8 cellular contexts compared by ENCODE assay signal in genomic region chr7:151233804-151234203, GRCh38. TPM values are rescaled to one million over a fixed set of nuclear protein-coding genes. Genes with fewer than 3 reads are reported as not detected.
DNase-seq lines count a peak whose midpoint lies in the region; ATAC-seq and TF ChIP-seq lines count a peak whose summit lies in the region.

No MANE protein-coding gene starts in this region.

- no peaks in the 10 kb centered on the region for H3F3A ChIP-seq in OCI-LY1 (ENCODE audit: insufficient read depth, low read length)

- peak overlapping the region; percentile 93 for H3K4me3 ChIP-seq in Caco-2 (ENCODE audit: low read depth, low read length)
- peak overlapping the region; percentile 91 for H3K4me3 ChIP-seq in OCI-LY1 (ENCODE audit: low read depth, low read length, poor library complexity, severe bottlenecking)
- H3K4me3 ChIP-seq in endodermal cell (ENCODE audit: low read length): peak overlapping the region; percentile 95
- no peak overlapping the region for H3K4me3 ChIP-seq in uterus

- H3K9me3 ChIP-seq in Caco-2 (no peaks in the 10 kb centered on the region), OCI-LY1 (ENCODE audit: low read length) (no peaks in the 10 kb centered on the region), endodermal cell (ENCODE audit: control insufficient read depth, low read length) (no peaks in the 10 kb centered on the region), uterus (no peaks in the 10 kb centered on the region)

- H3K79me2 ChIP-seq in OCI-LY1 (ENCODE audit: insufficient read depth, low read length): peaks cover 11% of the 10 kb centered on the region; the same call in 1 of the 2 replicates

- peaks cover 16% of the 10 kb centered on the region for H3K36me3 Mint-ChIP-seq in Caco-2 (ENCODE audit: insufficient read depth, unreplicated experiment)
- H3K36me3 Mint-ChIP-seq in endodermal cell (ENCODE audit: low read depth): peaks cover 19% of the 10 kb centered on the region
- H3K36me3 Mint-ChIP-seq in osteocyte (ENCODE audit: unreplicated experiment): peaks cover 9% of the 10 kb centered on the region

- H3K36me3 ChIP-seq in Caco-2 (ENCODE audit: control insufficient read depth, insufficient read depth, low read length): peaks cover 2% of the 10 kb centered on the region; the same call in 1 of the 2 replicates
- peaks cover 51% of the 10 kb centered on the region for H3K36me3 ChIP-seq in OCI-LY1 (ENCODE audit: insufficient read depth, low read length)
- peaks cover 27% of the 10 kb centered on the region for H3K36me3 ChIP-seq in endodermal cell (ENCODE audit: control insufficient read depth, insufficient read depth, low read length)
- H3K36me3 ChIP-seq in uterus: no peaks in the 10 kb centered on the region

- H3K4me1 Mint-ChIP-seq in Caco-2 (ENCODE audit: low read depth, unreplicated experiment) (peaks cover 9% of the 10 kb centered on the region), endodermal cell (peaks cover 16% of the 10 kb centered on the region), osteocyte (ENCODE audit: unreplicated experiment) (peaks cover 26% of the 10 kb centered on the region)

- POLR2A ChIA-PET in Caco-2 (lab: Charles Lee): no interaction called here

- DNase-seq in Caco-2: no peak
- no peak for DNase-seq in endodermal cell
- no peak for DNase-seq in osteocyte (ENCODE audit: extremely low spot score, unreplicated experiment)
- no peak for DNase-seq in NCI-H345 (lab: John Stamatoyannopoulos, UW)
- no peak for DNase-seq in AG08396 (ENCODE audit: low spot score)
- DNase-seq in uterus: no peak

- H3K4me3 Mint-ChIP-seq in Caco-2 (ENCODE audit: unreplicated experiment): peak overlapping the region; percentile 90
- peak overlapping the region; percentile 94 for H3K4me3 Mint-ChIP-seq in endodermal cell
- peak overlapping the region; percentile 100 for H3K4me3 Mint-ChIP-seq in osteocyte (ENCODE audit: unreplicated experiment)

- no peaks in the 10 kb centered on the region for H3K27me3 ChIP-seq in Caco-2 (replicated peaks; ENCODE audit: control insufficient read depth, insufficient read depth, low read length)
- H3K27me3 ChIP-seq in OCI-LY1 (ENCODE audit: insufficient read depth, low read length): no peaks in the 10 kb centered on the region
- no peaks in the 10 kb centered on the region for H3K27me3 ChIP-seq in endodermal cell (ENCODE audit: control insufficient read depth, insufficient read depth, low read length, poor library complexity, severe bottlenecking)
- no peaks in the 10 kb centered on the region for H3K27me3 ChIP-seq in uterus

- H3K9me3 Mint-ChIP-seq in Caco-2 (ENCODE audit: unreplicated experiment) (no peaks in the 10 kb centered on the region), endodermal cell (no peaks in the 10 kb centered on the region), osteocyte (ENCODE audit: unreplicated experiment) (no peaks in the 10 kb centered on the region)

- H3K27ac ChIP-seq in OCI-LY1 (ENCODE audit: low read depth, low read length, poor library complexity, severe bottlenecking) (no peak overlapping the region), endodermal cell (ENCODE audit: low read depth, low read length) (no peak overlapping the region), uterus (no peak overlapping the region)

- H3K4me2 ChIP-seq in OCI-LY1 (ENCODE audit: low read length): peak overlapping the region; percentile 96

- H2AFZ ChIP-seq in OCI-LY1 (ENCODE audit: low read length): no peak overlapping the region

- WGBS in endodermal cell (ENCODE audit: insufficient coverage in 1 of 2, insufficient read length in 1 of 2), 2 experiments: 79 to 88% methylated on average over 6 to 9 of the region's 9 CpGs

- H3K9ac ChIP-seq in OCI-LY1 (ENCODE audit: low read length): peak overlapping the region; percentile 93
- no peak overlapping the region for H3K9ac ChIP-seq in endodermal cell (ENCODE audit: extremely low read depth, low read length, poor library complexity, severe bottlenecking)

- H3K9me2 ChIP-seq in OCI-LY1 (ENCODE audit: low read depth, low read length): no peaks in the 10 kb centered on the region

- no peaks in the 10 kb centered on the region for H4K20me1 ChIP-seq in OCI-LY1 (ENCODE audit: insufficient read depth, low read length)

- H3K27me3 Mint-ChIP-seq in Caco-2 (ENCODE audit: insufficient read depth, unreplicated experiment): no peaks in the 10 kb centered on the region
- H3K27me3 Mint-ChIP-seq in endodermal cell (ENCODE audit: insufficient read depth): no peaks in the 10 kb centered on the region
- no peaks in the 10 kb centered on the region for H3K27me3 Mint-ChIP-seq in osteocyte (ENCODE audit: unreplicated experiment)

- H3K27ac Mint-ChIP-seq in Caco-2 (ENCODE audit: unreplicated experiment) (peak overlapping the region; percentile 76), endodermal cell (peak overlapping the region; percentile 95), osteocyte (ENCODE audit: unreplicated experiment) (peak overlapping the region; percentile 98)

- ATAC-seq in HG02981 (IDR thresholded peaks at IDR 0.05; ENCODE audit: unreplicated experiment): no peak

- intact Hi-C loops in Caco-2 (cut with micrococcal nuclease; ENCODE audit: unreplicated experiment): no loop called here
- intact Hi-C loops in uterus (cut with DNase I; ENCODE audit: low total_unique reads): no loop called here

- TF ChIP-seq CTCF in Caco-2 (IDR thresholded peaks at IDR 0.05; ENCODE audit: insufficient read depth in 1 of 2, low read depth in 1 of 2, low read length in 1 of 2, severe bottlenecking in 1 of 2, unreplicated experiment in 1 of 2) (no peak), OCI-LY1 (IDR thresholded peaks at IDR 0.05; ENCODE audit: low read length) (no peak), endodermal cell (conservative IDR thresholded peaks at IDR 0.05) (no peak), osteocyte (IDR thresholded peaks at IDR 0.05) (no peak), uterus (IDR thresholded peaks at IDR 0.05) (no peak)

- TF ChIP-seq POLR2A in uterus (IDR thresholded peaks at IDR 0.05): no peak

- no TSS peak for BruUV-seq in Caco-2 (replicated peaks; lab: Mats Ljungman, UMichigan)

- CTCF ChIA-PET in Caco-2 (lab: Charles Lee): no interaction called here

- H3K4me1 ChIP-seq in Caco-2 (peaks cover 9% of the 10 kb centered on the region), OCI-LY1 (ENCODE audit: insufficient read depth, low read length, severe bottlenecking) (peaks cover 21% of the 10 kb centered on the region), endodermal cell (ENCODE audit: control insufficient read depth, insufficient read depth, low read length) (peaks cover 5% of the 10 kb centered on the region), uterus (peaks cover 5 to 12% of the 10 kb centered on the region in 2 donors)

RNA-seq across cellular contexts. Expression of gene CHPF2, which starts 1.5 kb away (rescaled TPM):
- total RNA-seq in Caco-2 (2022): 30.9 and 34.0 TPM in 2 replicates
- 10 to 100 TPM; 31.9 to 35.6 TPM for total RNA-seq in endodermal cell
- polyA plus RNA-seq in endodermal cell (2013, experiment 1 of 2): 23.1 TPM
- 19.4 TPM for polyA plus RNA-seq in endodermal cell (2013, experiment 2 of 2)
- total RNA-seq in osteocyte: 89.5 and 93.2 TPM in 2 replicates
- 10 to 100 TPM; 18.5 to 32.6 (median 31.2) TPM for total RNA-seq in uterus

RNA-seq across cellular contexts. Expression of gene ABCF2, which starts 6.8 kb away (rescaled TPM):
- total RNA-seq in Caco-2 (2022) (50.8 and 57.8 TPM in 2 replicates), endodermal cell (10 to 100 TPM; 43.3 to 48.9 TPM), osteocyte (43.9 and 47.5 TPM in 2 replicates), uterus (10 to 100 TPM in 3 of 4 donors, 1 to 10 TPM in 1; 6.8 to 39.2 (median 37.7) TPM)
- polyA plus RNA-seq in endodermal cell (2013, experiment 1 of 2): 43.5 TPM
- 37.8 TPM for polyA plus RNA-seq in endodermal cell (2013, experiment 2 of 2)

RNA-seq across cellular contexts. Expression of gene SMARCD3, which starts 14.7 kb away (rescaled TPM):
- 20.2 and 27.8 TPM in 2 replicates for total RNA-seq in Caco-2 (2022)
- total RNA-seq in endodermal cell: 10 to 100 TPM; 40.0 to 43.5 TPM
- 46.1 TPM for polyA plus RNA-seq in endodermal cell (2013, experiment 1 of 2)
- 41.7 TPM for polyA plus RNA-seq in endodermal cell (2013, experiment 2 of 2)
- 88.7 and 96.9 TPM in 2 replicates for total RNA-seq in osteocyte
- 10 to 100 TPM; 21.3 to 80.7 (median 43.3) TPM for total RNA-seq in uterus

RNA-seq across cellular contexts. Expression of gene H2BK1, which starts 23.5 kb away (rescaled TPM):
- not detected in 2 replicates for total RNA-seq in Caco-2 (2022)
- total RNA-seq in endodermal cell: not detected
- not detected for polyA plus RNA-seq in endodermal cell (2013, experiment 1 of 2)
- polyA plus RNA-seq in endodermal cell (2013, experiment 2 of 2): not detected
- total RNA-seq in osteocyte: 1.1 TPM in 1 of 2 replicates, not detected in the other
- 1 to 10 TPM in 1 of 4 donors, not detected in 3; 4.4 TPM for total RNA-seq in uterus

RNA-seq across cellular contexts. Expression of gene ASB10, which starts 46.8 kb away (rescaled TPM):
- not detected in 2 replicates for total RNA-seq in Caco-2 (2022)
- total RNA-seq in endodermal cell: not detected
- not detected for polyA plus RNA-seq in endodermal cell (2013, experiment 1 of 2)
- polyA plus RNA-seq in endodermal cell (2013, experiment 2 of 2): not detected
- not detected in 2 replicates for total RNA-seq in osteocyte
- total RNA-seq in uterus: not detected

Comparison
In these comparisons a context has a peak if more than half of its experiments do, and no peak if none do; other contexts are left out.
1. H3K4me3 ChIP-seq: peak in Caco-2 (single experiment), OCI-LY1 (single experiment) and endodermal cell (single experiment); none in uterus (0 of 2).
2. Peak in every context shown above with its lines, with median percentiles within 50 percentile points of each other: H3K27ac Mint-ChIP-seq and H3K4me3 Mint-ChIP-seq.